In the genomic region with DNA sequence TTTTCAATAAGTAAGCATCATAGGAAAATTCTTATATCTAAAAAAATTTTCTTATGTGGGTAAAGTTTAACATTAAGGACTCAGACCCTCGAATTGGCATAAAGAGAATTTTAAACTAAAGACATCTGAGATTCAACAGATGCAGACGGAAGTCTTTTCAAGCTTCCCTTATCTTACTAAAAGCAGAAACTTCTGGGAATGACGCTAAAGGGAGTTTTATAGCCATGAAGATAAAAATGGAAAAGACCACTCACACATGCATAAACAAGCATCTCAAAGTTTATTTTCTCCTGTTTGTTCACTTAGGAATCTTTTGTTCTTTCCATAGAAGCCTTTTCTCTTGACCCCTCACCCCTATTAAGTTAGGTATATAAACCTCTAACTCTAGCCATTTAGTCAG, we compare ENCODE assay signal across 36 cellular contexts.
"Had no signal": no experiment of that assay in that cellular context is flagged by ENCODE, and none has a peak within 500 bp of the region (broad histone marks: within the 10 kb centered on the region; RNA-seq: fewer than 3 reads in every experiment).

No MANE protein-coding gene starts in this region.

- H3K36me3 ChIP-seq: adrenal gland, brain microvascular endothelial cell, breast epithelium had no signal

- ATAC-seq: activated CD8-positive, alpha-beta T cell treated with anti-CD3 and anti-CD28 coated beads for 36 hours; activated naive CD4-positive, alpha-beta T cell treated with anti-CD3 and anti-CD28 coated beads, Interleukin-2, amount 50 U/mL, for 72 hours; activated T-cell treated with anti-CD3 and anti-CD28 coated beads, Interleukin-2, amount 50 U/mL, for 4 hours; activated T-cell treated with anti-CD3 and anti-CD28 coated beads, Interleukin-2, amount 50 U/mL, for 72 hours; activated T-helper 17 cell treated with anti-CD3 and anti-CD28 coated beads, Interleukin-2, amount 50 U/mL, for 72 hours; body of pancreas had no signal

- H3K4me3 Mint-ChIP-seq: activated B cell treated with CpG ODN at 0.5 μM for 24 hours; activated CD4-positive, alpha-beta memory T cell treated with anti-CD3 and anti-CD28 coated beads for 36 hours; activated CD4-positive, alpha-beta T cell treated with anti-CD3 and anti-CD28 coated beads, Interleukin-2, amount 10 ng/mL, durations not matched to agents 24 days and 14 days; activated CD8-positive, alpha-beta T cell treated with anti-CD3 and anti-CD28 coated beads for 36 hours; activated naive CD4-positive, alpha-beta T cell treated with anti-CD3 and anti-CD28 coated beads for 36 hours; activated naive CD8-positive, alpha-beta T cell treated with anti-CD3 and anti-CD28 coated beads for 36 hours; activated T-cell treated with anti-CD3 and anti-CD28 coated beads, Interleukin-2, amount 50 U/mL, for 4 hours; activated T-cell treated with anti-CD3 and anti-CD28 coated beads, Interleukin-2, amount 50 U/mL, for 72 hours; activated T-helper 1 cell treated with anti-CD3 and anti-CD28 coated beads, Interleukin-12 subunit alpha, Interleukin-12 subunit beta, Interleukin-2, Interleukin-4 antibody, amounts not matched to agents 30 ng/mL and 10 ng/mL and 1 ng/mL, durations not matched to agents 14 hours and 24 hours and 36 hours; activated T-helper 17 cell treated with anti-CD3 and anti-CD28 coated beads, Interleukin-2, amount 50 U/mL, for 72 hours; T-helper 1 cell treated with Interleukin-12 subunit alpha and Interleukin-12 subunit beta and Interleukin-4 antibody, amounts not matched to agents 30 μg/mL and 1 μg/mL, for 36 hours; T-helper 2 cell treated with Interferon-gamma antibody and Interleukin-4, amounts not matched to agents 5 μg/mL and 100 μg/mL, for 36 hours had no signal

- H3K9me3 Mint-ChIP-seq: activated B cell treated with CpG ODN at 0.5 μM for 24 hours; activated CD4-positive, alpha-beta T cell treated with anti-CD3 and anti-CD28 coated beads, Interleukin-2, amount 10 ng/mL, durations not matched to agents 24 days and 14 days; activated CD8-positive, alpha-beta T cell treated with anti-CD3 and anti-CD28 coated beads for 36 hours; activated naive CD4-positive, alpha-beta T cell treated with anti-CD3 and anti-CD28 coated beads for 36 hours; activated naive CD4-positive, alpha-beta T cell treated with anti-CD3 and anti-CD28 coated beads, Interleukin-2, amount 50 U/mL, for 72 hours; activated naive CD8-positive, alpha-beta T cell treated with anti-CD3 and anti-CD28 coated beads for 36 hours; activated T-cell treated with anti-CD3 and anti-CD28 coated beads, Interleukin-2, amount 50 U/mL, for 72 hours; activated T-helper 17 cell treated with anti-CD3 and anti-CD28 coated beads, Interleukin-2, amount 50 U/mL, for 72 hours; T-helper 1 cell treated with Interleukin-12 subunit alpha and Interleukin-12 subunit beta and Interleukin-4 antibody, amounts not matched to agents 30 μg/mL and 1 μg/mL, for 36 hours had no signal

- H3K4me1 Mint-ChIP-seq: activated B cell treated with CpG ODN at 0.5 μM for 24 hours; activated CD4-positive, alpha-beta T cell treated with anti-CD3 and anti-CD28 coated beads, Interleukin-2, amount 10 ng/mL, durations not matched to agents 24 days and 14 days; activated naive CD8-positive, alpha-beta T cell treated with anti-CD3 and anti-CD28 coated beads for 36 hours; activated T-helper 17 cell treated with anti-CD3 and anti-CD28 coated beads, Interleukin-2, amount 50 U/mL, for 72 hours had no signal

- H3K9me3 ChIP-seq: adrenal gland had no signal

- DNase-seq: activated B cell treated with CpG ODN at 0.5 μM for 24 hours; activated CD4-positive, alpha-beta memory T cell treated with anti-CD3 and anti-CD28 coated beads for 36 hours; activated CD4-positive, alpha-beta T cell treated with anti-CD3 and anti-CD28 coated beads for 4 hours; activated CD4-positive, alpha-beta T cell treated with anti-CD3 and anti-CD28 coated beads, Interleukin-2, amount 10 ng/mL, durations not matched to agents 24 days and 14 days; activated CD4-positive, alpha-beta T cell treated with anti-CD3 and anti-CD28 coated beads, Interleukin-2, amount 50 U/mL, for 1 hour; activated CD4-positive, alpha-beta T cell treated with anti-CD3 and anti-CD28 coated beads, Interleukin-2, amount 50 U/mL, for 4 hours; activated CD4-positive, CD25-positive, alpha-beta regulatory T cell treated with anti-CD3 and anti-CD28 coated beads, Interleukin-2, amount 50 U/mL, for 72 hours; activated CD8-positive, alpha-beta memory T cell treated with anti-CD3 and anti-CD28 coated beads, Interleukin-2, amount 50 U/mL, for 4 hours; activated CD8-positive, alpha-beta T cell treated with anti-CD3 and anti-CD28 coated beads for 36 hours; activated effector memory CD4-positive, alpha-beta T cell treated with anti-CD3 and anti-CD28 coated beads, Interleukin-2, amount 50 U/mL, for 16 hours; activated gamma-delta T cell treated with Interleukin-2 at 50 U/mL for 16 hours; activated naive CD4-positive, alpha-beta T cell; activated naive CD4-positive, alpha-beta T cell treated with anti-CD3 and anti-CD28 coated beads for 36 hours; activated naive CD4-positive, alpha-beta T cell treated with anti-CD3 and anti-CD28 coated beads, Interleukin-2, amount 50 U/mL, for 16 hours; activated naive CD8-positive, alpha-beta T cell treated with anti-CD3 and anti-CD28 coated beads for 36 hours; activated T-cell treated with anti-CD3 and anti-CD28 coated beads for 4 hours; activated T-cell treated with anti-CD3 and anti-CD28 coated beads, Interleukin-2, amount 50 U/mL, for 1 hour; activated T-cell treated with anti-CD3 and anti-CD28 coated beads, Interleukin-2, amount 50 U/mL, for 4 hours; activated T-cell treated with anti-CD3 and anti-CD28 coated beads, Interleukin-2, amount 50 U/mL, for 72 hours; adrenal gland; amniotic stem cell; aorta; body of pancreas; brain microvascular endothelial cell; central memory CD4-positive, alpha-beta T cell; T-helper 1 cell; T-helper 2 cell; T-helper 9 cell had no signal

- FAIRE-seq: astrocyte, TTC549 had no signal

- H3K4me1 ChIP-seq: adrenal gland, body of pancreas, breast epithelium had no signal

- H3K27me3 ChIP-seq: adrenal gland, body of pancreas, brain microvascular endothelial cell, breast epithelium had no signal

- H3K4me3 ChIP-seq: adrenal gland, body of pancreas, breast epithelium had no signal

- H3K27me3 Mint-ChIP-seq: activated B cell treated with CpG ODN at 0.5 μM for 24 hours; activated CD4-positive, alpha-beta memory T cell treated with anti-CD3 and anti-CD28 coated beads for 36 hours; activated CD4-positive, alpha-beta T cell treated with anti-CD3 and anti-CD28 coated beads, Interleukin-2, amount 10 ng/mL, durations not matched to agents 24 days and 14 days; activated CD8-positive, alpha-beta T cell treated with anti-CD3 and anti-CD28 coated beads for 36 hours; activated naive CD8-positive, alpha-beta T cell treated with anti-CD3 and anti-CD28 coated beads for 36 hours had no signal

- H3K27ac Mint-ChIP-seq: activated B cell treated with CpG ODN at 0.5 μM for 24 hours; activated CD4-positive, alpha-beta memory T cell treated with anti-CD3 and anti-CD28 coated beads for 36 hours; activated CD4-positive, alpha-beta T cell treated with anti-CD3 and anti-CD28 coated beads, Interleukin-2, amount 10 ng/mL, durations not matched to agents 24 days and 14 days; activated CD8-positive, alpha-beta T cell treated with anti-CD3 and anti-CD28 coated beads for 36 hours; activated naive CD4-positive, alpha-beta T cell treated with anti-CD3 and anti-CD28 coated beads for 36 hours; activated naive CD4-positive, alpha-beta T cell treated with anti-CD3 and anti-CD28 coated beads, Interleukin-2, amount 50 U/mL, for 72 hours; activated naive CD8-positive, alpha-beta T cell treated with anti-CD3 and anti-CD28 coated beads for 36 hours; activated T-cell treated with anti-CD3 and anti-CD28 coated beads, Interleukin-2, amount 50 U/mL, for 72 hours; activated T-helper 1 cell treated with anti-CD3 and anti-CD28 coated beads, Interleukin-12 subunit alpha, Interleukin-12 subunit beta, Interleukin-2, Interleukin-4 antibody, amounts not matched to agents 30 ng/mL and 10 ng/mL and 1 ng/mL, durations not matched to agents 14 hours and 24 hours and 36 hours; activated T-helper 17 cell treated with anti-CD3 and anti-CD28 coated beads, Interleukin-2, amount 50 U/mL, for 72 hours; T-helper 1 cell treated with Interleukin-12 subunit alpha and Interleukin-12 subunit beta and Interleukin-4 antibody, amounts not matched to agents 30 μg/mL and 1 μg/mL, for 36 hours; T-helper 2 cell treated with Interferon-gamma antibody and Interleukin-4, amounts not matched to agents 5 μg/mL and 100 μg/mL, for 36 hours had no signal

- H3K36me3 Mint-ChIP-seq: activated CD4-positive, alpha-beta memory T cell treated with anti-CD3 and anti-CD28 coated beads for 36 hours; activated naive CD4-positive, alpha-beta T cell treated with anti-CD3 and anti-CD28 coated beads, Interleukin-2, amount 50 U/mL, for 72 hours; activated naive CD8-positive, alpha-beta T cell treated with anti-CD3 and anti-CD28 coated beads for 36 hours had no signal

- H3K27ac ChIP-seq: adrenal gland, body of pancreas, brain microvascular endothelial cell, breast epithelium had no signal
